ENCODE assay signal across 27 cellular contexts in the genomic region with DNA sequence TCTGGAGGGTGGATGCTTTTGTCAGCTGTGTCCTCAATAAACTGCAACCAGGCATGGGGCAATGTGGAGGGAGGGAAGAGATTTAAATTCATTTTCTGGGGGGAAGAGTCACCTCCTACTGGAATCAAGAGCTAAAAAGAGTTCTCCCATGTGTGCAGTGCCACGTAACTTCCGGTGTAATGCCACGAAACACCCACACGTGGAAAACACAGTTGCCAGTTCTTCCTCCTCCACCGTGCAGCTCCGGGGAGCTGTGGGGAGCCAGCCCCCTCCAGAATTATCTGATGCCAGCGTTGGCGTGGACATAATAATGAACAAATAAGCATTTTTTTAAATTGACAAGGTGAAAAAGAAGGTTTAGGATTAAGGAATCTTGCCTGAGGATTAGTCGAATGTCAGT. TPM values are rescaled to one million over a fixed set of nuclear protein-coding genes. Genes with fewer than 3 reads are reported as not detected.
"Had no signal": no experiment of that assay in that cellular context is flagged by ENCODE, and none has a peak within 500 bp of the region (broad histone marks: within the 10 kb centered on the region; RNA-seq: fewer than 3 reads in every experiment).

No MANE protein-coding gene starts in this region.

- ATAC-seq: activated CD4-positive, CD25-positive, alpha-beta regulatory T cell treated with anti-CD3 and anti-CD28 coated beads, Interleukin-2, amount 50 U/mL, for 24 hours; activated CD8-positive, alpha-beta T cell treated with anti-CD3 and anti-CD28 coated beads for 36 hours; activated T-cell treated with anti-CD3 and anti-CD28 coated beads, Interleukin-2, amount 50 U/mL, for 4 hours; activated T-helper 17 cell treated with anti-CD3 and anti-CD28 coated beads, Interleukin-2, amount 50 U/mL, for 72 hours; esophagus mucosa; heart left ventricle had no signal

- H3K27ac ChIP-seq: brain microvascular endothelial cell, heart left ventricle, WERI-Rb-1 had no signal

- H3K27me3 ChIP-seq: brain microvascular endothelial cell had no signal

- H3K36me3 Mint-ChIP-seq: activated naive CD8-positive, alpha-beta T cell had no signal

- H3K27ac Mint-ChIP-seq: activated B cell treated with CpG ODN at 0.5 μM for 24 hours; activated CD8-positive, alpha-beta T cell treated with anti-CD3 and anti-CD28 coated beads for 36 hours; activated naive CD8-positive, alpha-beta T cell; activated T-helper 17 cell treated with anti-CD3 and anti-CD28 coated beads, Interleukin-2, amount 50 U/mL, for 72 hours had no signal

- H3K4me1 Mint-ChIP-seq: activated B cell treated with CpG ODN at 0.5 μM for 24 hours; activated T-helper 17 cell treated with anti-CD3 and anti-CD28 coated beads, Interleukin-2, amount 50 U/mL, for 72 hours; central memory CD8-positive, alpha-beta T cell had no signal

- H3K9me3 ChIP-seq: heart left ventricle had no signal

- DNase-seq: activated B cell treated with CpG ODN at 0.5 μM for 24 hours; activated CD4-positive, alpha-beta T cell treated with anti-CD3 and anti-CD28 coated beads for 48 hours; activated CD4-positive, alpha-beta T cell treated with anti-CD3 and anti-CD28 coated beads, Interleukin-2, amount 50 U/mL, for 1 hour; activated CD4-positive, alpha-beta T cell treated with anti-CD3 and anti-CD28 coated beads, Interleukin-2, amount 50 U/mL, for 48 hours; activated CD8-positive, alpha-beta memory T cell treated with anti-CD3 and anti-CD28 coated beads for 24 hours; activated CD8-positive, alpha-beta T cell treated with anti-CD3 and anti-CD28 coated beads for 36 hours; activated effector memory CD4-positive, alpha-beta T cell treated with Interleukin-2 at 50 U/mL for 16 hours; activated gamma-delta T cell treated with Interleukin-2 at 50 U/mL for 16 hours; activated naive CD4-positive, alpha-beta T cell treated with anti-CD3 and anti-CD28 coated beads, Interleukin-2, amount 50 U/mL, for 16 hours; activated naive CD4-positive, alpha-beta T cell treated with Interleukin-2 at 50 U/mL for 16 hours; activated T-cell treated with anti-CD3 and anti-CD28 coated beads, Interleukin-2, amount 50 U/mL, for 4 hours; amniotic stem cell; brain microvascular endothelial cell; cortex of kidney; dermis blood vessel endothelial cell; effector CD8-positive, alpha-beta T cell; foreskin fibroblast; heart left ventricle; T-helper 2 cell; WERI-Rb-1 had no signal

- H3K4me3 Mint-ChIP-seq: activated B cell treated with CpG ODN at 0.5 μM for 24 hours; activated CD8-positive, alpha-beta T cell treated with anti-CD3 and anti-CD28 coated beads for 36 hours; activated naive CD8-positive, alpha-beta T cell; activated T-cell treated with anti-CD3 and anti-CD28 coated beads, Interleukin-2, amount 50 U/mL, for 4 hours; activated T-helper 17 cell treated with anti-CD3 and anti-CD28 coated beads, Interleukin-2, amount 50 U/mL, for 72 hours; central memory CD8-positive, alpha-beta T cell had no signal

- H3K4me1 ChIP-seq: heart left ventricle had no signal

- H3K4me3 ChIP-seq: heart left ventricle had no signal

- H3K9me3 Mint-ChIP-seq: activated CD8-positive, alpha-beta T cell treated with anti-CD3 and anti-CD28 coated beads for 36 hours; activated T-cell treated with anti-CD3 and anti-CD28 coated beads, Interleukin-2, amount 50 U/mL, for 4 hours; activated T-helper 17 cell treated with anti-CD3 and anti-CD28 coated beads, Interleukin-2, amount 50 U/mL, for 72 hours; central memory CD8-positive, alpha-beta T cell had no signal

- H3K36me3 ChIP-seq: brain microvascular endothelial cell, heart left ventricle, WERI-Rb-1 had no signal

RNA-seq across cellular contexts. Expression of a gene that starts 38.2 kb away (rescaled TPM):
- total RNA-seq: activated CD8-positive, alpha-beta T cell treated with anti-CD3 and anti-CD28 coated beads for 36 hours; activated T-cell treated with anti-CD3 and anti-CD28 coated beads, Interleukin-2, amount 50 U/mL, for 4 hours; activated T-helper 17 cell treated with anti-CD3 and anti-CD28 coated beads, Interleukin-2, amount 50 U/mL, for 72 hours; bronchial epithelial cell; epithelial cell of proximal tubule; esophagus mucosa had no signal
